16 cellular contexts compared by ENCODE assay signal in the genomic region with DNA sequence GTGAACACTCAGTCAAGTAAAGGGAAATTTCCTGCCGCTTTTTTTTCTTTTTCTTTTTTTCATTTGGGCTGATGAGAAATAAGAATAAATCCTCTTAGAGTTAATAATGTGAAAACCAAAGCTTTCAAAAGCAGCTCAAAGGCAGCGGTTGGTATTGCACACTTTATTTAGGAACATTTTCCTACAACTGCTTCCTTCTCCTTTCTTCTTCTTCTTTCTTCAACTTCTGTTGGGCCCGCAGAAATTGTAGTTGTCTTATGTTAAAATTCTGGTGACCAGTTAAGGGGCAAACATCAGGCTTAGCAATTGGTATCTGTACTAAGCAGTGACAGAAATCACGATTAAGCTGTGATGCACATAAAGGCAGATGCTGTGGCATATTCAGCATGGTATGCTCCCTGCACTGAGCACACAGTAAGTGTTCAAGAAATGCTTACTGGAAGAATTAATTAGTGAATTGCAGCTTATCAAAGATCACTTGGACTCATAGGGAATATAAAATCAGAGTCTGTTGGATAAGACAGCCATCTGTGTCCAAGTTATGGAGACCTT.
DNase-seq lines count a peak whose midpoint lies in the region; ATAC-seq, FAIRE-seq and TF ChIP-seq lines count a peak whose summit lies in the region.
"Had no signal": no experiment of that assay in that cellular context is flagged by ENCODE, and none has a peak within 500 bp of the region (broad histone marks: within the 10 kb centered on the region; RNA-seq: fewer than 3 reads in every experiment).

No MANE protein-coding gene starts in this region.

- H3K9ac ChIP-seq in DND-41 (ENCODE audit: low read depth, low read length) = no peak overlapping the region

- H3K27ac ChIP-seq in DND-41 (ENCODE audit: low read length) = peak overlapping the region; percentile 48; the same call in 1 of the 2 replicates
- H3K27ac ChIP-seq: 22Rv1, left ventricle myocardium inferior, tibial artery had no signal

- no peak overlapping the region for H3K4me3 ChIP-seq in DND-41 (ENCODE audit: low read depth in 1 of 2, low read length in 2 of 2)
- no peak overlapping the region for H3K4me3 ChIP-seq in MG63
- H3K4me3 ChIP-seq: left ventricle myocardium inferior, tibial artery had no signal

- H3K4me1 ChIP-seq in DND-41 (ENCODE audit: insufficient read depth, low read length) = peaks cover 13% of the 10 kb centered on the region
- H3K4me1 ChIP-seq: tibial artery had no signal

- H3K27me3 ChIP-seq in DND-41 (ENCODE audit: insufficient read depth, low read length, poor library complexity) (peaks cover 6% of the 10 kb centered on the region), MG63 (no peaks in the 10 kb centered on the region)
- H3K27me3 ChIP-seq: tibial artery had no signal

- no peak for FAIRE-seq in HTR-8/SVneo (lab: Jason Lieb, UNC)
- FAIRE-seq: HepG2 had no signal

- DNase-seq in DMS53 (lab: John Stamatoyannopoulos, UW) (peak; percentile 54), DMS53 treated with DMSO at 0.1 percent for 48 hours (lab: John Stamatoyannopoulos, UW; ENCODE audit: unreplicated experiment) (no peak), DND-41 (no peak), SKM-1 (lab: John Stamatoyannopoulos, UW; ENCODE audit: unreplicated experiment) (peak; percentile 57), medulla oblongata (ENCODE audit: extremely low spot score) (peak; percentile 69), MG63 (no peak), HTR-8/SVneo (ENCODE audit: insufficient read length, low spot score) (no peak), NCI-H1694 (lab: John Stamatoyannopoulos, UW) (no peak)
- DNase-seq: activated CD4-positive, alpha-beta T cell treated with anti-CD3 and anti-CD28 coated beads, Interleukin-2, amount 50 U/mL, for 4 hours; DMS 273 treated with DMSO at 0.1 percent for 48 hours; hypothalamus; left ventricle myocardium inferior; occipital lobe; tibial artery had no signal

- no peak overlapping the region for H2AFZ ChIP-seq in DND-41 (ENCODE audit: low read depth, low read length)

- H4K20me1 ChIP-seq in DND-41 (ENCODE audit: insufficient read depth, low read length) = no peaks in the 10 kb centered on the region

- H3K9me3 ChIP-seq in DND-41 (ENCODE audit: insufficient read depth, low read length, severe bottlenecking) (no peaks in the 10 kb centered on the region), MG63 (no peaks in the 10 kb centered on the region)
- H3K9me3 ChIP-seq: left ventricle myocardium inferior, tibial artery had no signal

- H3K4me2 ChIP-seq in DND-41 (ENCODE audit: insufficient read depth, low read length) = no peak overlapping the region

- no peak for TF ChIP-seq CTCF in DND-41 (IDR thresholded peaks at IDR 0.05; ENCODE audit: borderline replicate concordance, extremely low read depth, low read length, poor library complexity, severe bottlenecking)

- no peaks in the 10 kb centered on the region for H3K36me3 ChIP-seq in DND-41 (ENCODE audit: insufficient read depth, low read length)
- no peaks in the 10 kb centered on the region for H3K36me3 ChIP-seq in MG63
- H3K36me3 ChIP-seq: left ventricle myocardium inferior, tibial artery had no signal

- ATAC-seq in DND-41 (ENCODE audit: insufficient read depth, low read depth) = no peak
- ATAC-seq: HepG2 had no signal

- H3K79me2 ChIP-seq in DND-41 (ENCODE audit: insufficient read depth, low read length) = no peaks in the 10 kb centered on the region

Comparison
In these comparisons a context has a peak if more than half of its experiments do, and no peak if none do; other contexts are left out.
1. DNase-seq: peak in DMS53 (single experiment), SKM-1 (single experiment) and medulla oblongata (single experiment); none in DMS53 treated with DMSO at 0.1 percent for 48 hours (single experiment), DND-41 (single experiment), MG63 (single experiment), HTR-8/SVneo (single experiment) and NCI-H1694 (single experiment).